ENCODE assay signal across 16 cellular contexts in genomic region chr15:82850731-82851130, GRCh38. TPM values are rescaled to one million over a fixed set of nuclear protein-coding genes. Genes with fewer than 3 reads are reported as not detected.
DNase-seq lines count a peak whose midpoint lies in the region; FAIRE-seq and TF ChIP-seq lines count a peak whose summit lies in the region.
"Had no signal": no experiment of that assay in that cellular context is flagged by ENCODE, and none has a peak within 500 bp of the region (broad histone marks: within the 10 kb centered on the region; RNA-seq: fewer than 3 reads in every experiment).

No MANE protein-coding gene starts in this region.

- CTCF ChIA-PET in activated naive CD4-positive, alpha-beta T cell treated with anti-CD3 and anti-CD28 coated beads, Interleukin-2, amount 10 ng/mL, durations not matched to agents 7 days and 5 days (lab: Charles Lee) = interaction anchor here (1.4 to 4.9 kb wide), 4 partner anchors 10 to 150 kb away, joined by 3 to 61 read pairs (median 5); no protein-coding TSS in a partner anchor

- no peak for TF ChIP-seq POLR2A in stomach (IDR thresholded peaks at IDR 0.05)

- H3K27me3 ChIP-seq in OCI-LY1 (ENCODE audit: insufficient read depth, low read length) (no peaks in the 10 kb centered on the region), endodermal cell (ENCODE audit: control insufficient read depth, insufficient read depth, low read length, poor library complexity, severe bottlenecking) (no peaks in the 10 kb centered on the region), stomach (no peaks in the 10 kb centered on the region)
- H3K27me3 ChIP-seq: vagina had no signal

- H3F3A ChIP-seq in OCI-LY1 (ENCODE audit: insufficient read depth, low read length) = peaks cover 8% of the 10 kb centered on the region; the same call in 1 of the 2 replicates

- H3K27ac ChIP-seq in OCI-LY1 (ENCODE audit: low read depth, low read length, poor library complexity, severe bottlenecking) (peak overlapping the region; percentile 91), endodermal cell (ENCODE audit: low read depth, low read length) (peak overlapping the region; percentile 79), stomach (no peak overlapping the region)
- H3K27ac ChIP-seq: vagina had no signal

- TF ChIP-seq EP300 in stomach (IDR thresholded peaks at IDR 0.05) = no peak

- H3K9me3 Mint-ChIP-seq in activated naive CD4-positive, alpha-beta T cell treated with anti-CD3 and anti-CD28 coated beads, Interleukin-2, amount 10 ng/mL, durations not matched to agents 7 days and 5 days = no peaks in the 10 kb centered on the region
- no peaks in the 10 kb centered on the region for H3K9me3 Mint-ChIP-seq in endodermal cell
- H3K9me3 Mint-ChIP-seq: stimulated activated naive CD8-positive, alpha-beta T cell treated with anti-CD3 and anti-CD28 coated beads, Interleukin-15, amount 100 ng/mL, for 72 hours had no signal

- 81 to 89% methylated on average over 4 to 7 of the region's 7 CpGs for WGBS in endodermal cell (ENCODE audit: insufficient coverage in 1 of 2, insufficient read length in 1 of 2), 2 experiments
- 53 to 81% (median 73%) methylated on average over 6 to 7 of the region's 7 CpGs for WGBS in stomach, 5 donors

- H3K4me2 ChIP-seq in OCI-LY1 (ENCODE audit: low read length) = no peak overlapping the region

- H3K9me3 ChIP-seq in OCI-LY1 (ENCODE audit: low read length) = no peaks in the 10 kb centered on the region
- H3K9me3 ChIP-seq in endodermal cell (ENCODE audit: control insufficient read depth, low read length) = no peaks in the 10 kb centered on the region
- H3K9me3 ChIP-seq in stomach = no peaks in the 10 kb centered on the region
- H3K9me3 ChIP-seq: vagina had no signal

- no peak overlapping the region for H3K27ac Mint-ChIP-seq in activated naive CD4-positive, alpha-beta T cell treated with anti-CD3 and anti-CD28 coated beads, Interleukin-2, amount 10 ng/mL, durations not matched to agents 7 days and 5 days
- H3K27ac Mint-ChIP-seq in endodermal cell = no peak overlapping the region
- H3K27ac Mint-ChIP-seq: stimulated activated naive CD8-positive, alpha-beta T cell treated with anti-CD3 and anti-CD28 coated beads, Interleukin-15, amount 100 ng/mL, for 72 hours had no signal

- H3K9ac ChIP-seq in OCI-LY1 (ENCODE audit: low read length) = no peak overlapping the region
- H3K9ac ChIP-seq in endodermal cell (ENCODE audit: extremely low read depth, low read length, poor library complexity, severe bottlenecking) = no peak overlapping the region

- H3K9me2 ChIP-seq in OCI-LY1 (ENCODE audit: low read depth, low read length) = no peaks in the 10 kb centered on the region

- H3K27me3 Mint-ChIP-seq in activated naive CD4-positive, alpha-beta T cell treated with anti-CD3 and anti-CD28 coated beads, Interleukin-2, amount 10 ng/mL, durations not matched to agents 7 days and 5 days = peaks cover 34% of the 10 kb centered on the region
- H3K27me3 Mint-ChIP-seq in endodermal cell (ENCODE audit: insufficient read depth) = no peaks in the 10 kb centered on the region
- H3K27me3 Mint-ChIP-seq: progenitor cell of endocrine pancreas; stimulated activated naive CD8-positive, alpha-beta T cell treated with anti-CD3 and anti-CD28 coated beads, Interleukin-15, amount 100 ng/mL, for 72 hours had no signal

- H2AFZ ChIP-seq in OCI-LY1 (ENCODE audit: low read length) = no peak overlapping the region

- H3K36me3 Mint-ChIP-seq in activated naive CD4-positive, alpha-beta T cell treated with anti-CD3 and anti-CD28 coated beads, Interleukin-2, amount 10 ng/mL, durations not matched to agents 7 days and 5 days = no peaks in the 10 kb centered on the region
- H3K36me3 Mint-ChIP-seq in endodermal cell (ENCODE audit: low read depth) = peaks cover 23% of the 10 kb centered on the region

- H3K36me3 ChIP-seq in OCI-LY1 (ENCODE audit: insufficient read depth, low read length) (no peaks in the 10 kb centered on the region), endodermal cell (ENCODE audit: control insufficient read depth, insufficient read depth, low read length) (peaks cover 8% of the 10 kb centered on the region), stomach (peaks cover 12 to 65% (median 63%) of the 10 kb centered on the region in 4 donors)
- H3K36me3 ChIP-seq: vagina had no signal

- DNase-seq in activated naive CD4-positive, alpha-beta T cell treated with anti-CD3 and anti-CD28 coated beads, Interleukin-2, amount 10 ng/mL, durations not matched to agents 7 days and 5 days = peak; percentile 16
- DNase-seq in activated naive CD4-positive, alpha-beta T cell treated with anti-CD3 and anti-CD28 coated beads, Interleukin-2, amount 50 U/mL, for 16 hours = no peak
- DNase-seq in endodermal cell (no peak), stomach (peak; percentile 3), A172 (ENCODE audit: low spot score) (no peak), frontal cortex (ENCODE audit: low spot score in 2 of 2) (no peak), GM03348 (ENCODE audit: low spot score) (no peak)
- DNase-seq: activated gamma-delta T cell; left ventricle myocardium superior; NCI-H1092; stimulated activated naive CD8-positive, alpha-beta T cell treated with anti-CD3 and anti-CD28 coated beads, Interleukin-15, amount 100 ng/mL, for 72 hours had no signal

- no peaks in the 10 kb centered on the region for H4K20me1 ChIP-seq in OCI-LY1 (ENCODE audit: insufficient read depth, low read length)

- TF ChIP-seq CTCF in OCI-LY1 (IDR thresholded peaks at IDR 0.05; ENCODE audit: low read length) = peak; percentile 31; the same call in 1 of the 2 replicates
- TF ChIP-seq CTCF in endodermal cell (conservative IDR thresholded peaks at IDR 0.05) = no peak
- TF ChIP-seq CTCF in stomach (IDR thresholded peaks at IDR 0.05) = no peak

- H3K4me1 ChIP-seq in OCI-LY1 (ENCODE audit: insufficient read depth, low read length, severe bottlenecking) (peaks cover 82% of the 10 kb centered on the region), endodermal cell (ENCODE audit: control insufficient read depth, insufficient read depth, low read length) (no peaks in the 10 kb centered on the region), stomach (peaks cover 10 to 20% (median 13%) of the 10 kb centered on the region in 4 donors)
- H3K4me1 ChIP-seq: vagina had no signal

- no peak for FAIRE-seq in frontal cortex (lab: Jason Lieb, UNC)
- FAIRE-seq: RCC 7860 had no signal

- intact Hi-C loops in stomach (cut with DNase I; ENCODE audit: low total_unique reads) = no loop called here

- no peak overlapping the region for H3K4me3 Mint-ChIP-seq in activated naive CD4-positive, alpha-beta T cell treated with anti-CD3 and anti-CD28 coated beads, Interleukin-2, amount 10 ng/mL, durations not matched to agents 7 days and 5 days
- H3K4me3 Mint-ChIP-seq in endodermal cell = no peak overlapping the region
- H3K4me3 Mint-ChIP-seq: stimulated activated naive CD8-positive, alpha-beta T cell treated with anti-CD3 and anti-CD28 coated beads, Interleukin-15, amount 100 ng/mL, for 72 hours had no signal

- no peaks in the 10 kb centered on the region for H3K79me2 ChIP-seq in OCI-LY1 (ENCODE audit: insufficient read depth, low read length)

- H3K4me3 ChIP-seq in OCI-LY1 (ENCODE audit: low read depth, low read length, poor library complexity, severe bottlenecking) (no peak overlapping the region), endodermal cell (ENCODE audit: low read length) (no peak overlapping the region), stomach (no peak overlapping the region)
- H3K4me3 ChIP-seq: vagina had no signal

- peaks cover 16% of the 10 kb centered on the region for H3K4me1 Mint-ChIP-seq in activated naive CD4-positive, alpha-beta T cell treated with anti-CD3 and anti-CD28 coated beads, Interleukin-2, amount 10 ng/mL, durations not matched to agents 7 days and 5 days
- peaks cover 26% of the 10 kb centered on the region for H3K4me1 Mint-ChIP-seq in endodermal cell

RNA-seq across cellular contexts. Expression of gene WHAMM, which starts 41.3 kb away (rescaled TPM):
- 1 to 10 TPM; 3.7 to 4.4 TPM for total RNA-seq in endodermal cell
- 3.3 TPM for polyA plus RNA-seq in endodermal cell (2013, experiment 1 of 2)
- polyA plus RNA-seq in endodermal cell (2013, experiment 2 of 2) = 4.1 TPM
- 10 to 100 TPM in 2 of 5 donors, 1 to 10 TPM in 3; 6.2 to 44.6 (median 9.3) TPM for total RNA-seq in stomach
- polyA plus RNA-seq in stomach = 1 to 10 TPM; 3.6 to 4.1 (median 3.8) TPM
- total RNA-seq in A172 (2014; rRNA removed; shearing (Covaris generic)) = 4.7 and 6.3 TPM in 2 replicates
- total RNA-seq in frontal cortex = 4.9 TPM

RNA-seq across cellular contexts. Expression of gene FSD2, which starts 44.9 kb away (rescaled TPM):
- total RNA-seq in endodermal cell (not detected), stomach (under 1 TPM in 1 of 5 donors, not detected in 4; under 0.01 TPM), frontal cortex (not detected)
- polyA plus RNA-seq in endodermal cell (2013, experiment 1 of 2) = not detected
- polyA plus RNA-seq in endodermal cell (2013, experiment 2 of 2) = not detected
- under 1 TPM in 1 of 3 donors, not detected in 2; 0.03 TPM for polyA plus RNA-seq in stomach
- not detected in 2 replicates for total RNA-seq in A172 (2014; rRNA removed; shearing (Covaris generic))
- total RNA-seq: progenitor cell of endocrine pancreas, vagina had no signal
- polyA plus RNA-seq: AG04450 had no signal

Comparison
In these comparisons a context has a peak if more than half of its experiments do, and no peak if none do; other contexts are left out.
1. DNase-seq: peak in activated naive CD4-positive, alpha-beta T cell treated with anti-CD3 and anti-CD28 coated beads, Interleukin-2, amount 10 ng/mL, durations not matched to agents 7 days and 5 days (single experiment) and stomach (single experiment); none in activated naive CD4-positive, alpha-beta T cell treated with anti-CD3 and anti-CD28 coated beads, Interleukin-2, amount 50 U/mL, for 16 hours (single experiment), endodermal cell (single experiment), A172 (single experiment), frontal cortex (0 of 2) and GM03348 (single experiment).
2. H3K27ac ChIP-seq: peak in OCI-LY1 (single experiment) and endodermal cell (single experiment); none in stomach (0 of 5).